Comparison of ENCODE assay signal across 8 cellular contexts in genomic region chr3:137110392-137110996, GRCh38.
DNase-seq lines count a peak whose midpoint lies in the region; ATAC-seq, FAIRE-seq and TF ChIP-seq lines count a peak whose summit lies in the region.

No MANE protein-coding gene starts in this region.

- in situ Hi-C loops in HepG2 (cut with HindIII; ENCODE audit: extremely low pct_ligation_motif_present, low pct_unique_long_range_greater_than_20kb), result no loop called here

- DNase-seq in EH (ENCODE audit: low read depth), result peak; percentile 32
- peak; percentile 25 for DNase-seq in NB4 (ENCODE audit: low read depth)
- DNase-seq in amniotic epithelial cell (ENCODE audit: low read depth), result peak; percentile 24
- peak; percentile 17 for DNase-seq in HepG2 (ENCODE audit: low spot score)
- no peak for DNase-seq in activated T-cell treated with anti-CD3 and anti-CD28 coated beads, Interleukin-2, amount 50 U/mL, for 48 hours

- no peaks in the 10 kb centered on the region for H3K79me2 ChIP-seq in HepG2 (ENCODE audit: insufficient read depth, low read length)

- WGBS in HepG2 (ENCODE audit: low lambda C conversion rate), result 1% methylated on average over 3 of the region's 3 CpGs

- TF ChIP-seq EP300 in HepG2 (IDR thresholded peaks at IDR 0.05; ENCODE audit: low read depth in 2 of 2, low read length in 2 of 2) (no peak), HepG2 (CRISPR knock-in tag; IDR thresholded peaks at IDR 0.05; ENCODE audit: borderline replicate concordance) (no peak)

- H3K4me2 ChIP-seq in HepG2 (ENCODE audit: low read depth, low read length), result no peak overlapping the region

- CTCF ChIA-PET in HepG2 (lab: Yijun Ruan, JAX; ENCODE audit: low intra/inter-chr PET ratio, low total read pairs), result interaction anchor here (0.8 to 1.7 kb wide), 2 partner anchors 836 to 860 kb away, joined by 3 to 4 read pairs; no protein-coding TSS in a partner anchor

- no peaks in the 10 kb centered on the region for H3K9me3 ChIP-seq in HepG2 (ENCODE audit: low read length)

- TF ChIP-seq CTCF in NB4 (IDR thresholded peaks at IDR 0.05; ENCODE audit: low read depth, low read length), result peak; percentile 66
- TF ChIP-seq CTCF in HepG2 (CRISPR knock-in tag; IDR thresholded peaks at IDR 0.05), result peak; percentile 45

- ATAC-seq in GM21367 (IDR thresholded peaks at IDR 0.05; ENCODE audit: unreplicated experiment), result peak; percentile 83
- ATAC-seq in HepG2, result peak; percentile 66
- ATAC-seq in HG02970 (IDR thresholded peaks at IDR 0.05; ENCODE audit: low FRiP score, unreplicated experiment), result no peak
- ATAC-seq in HG02870 (IDR thresholded peaks at IDR 0.05; ENCODE audit: unreplicated experiment), result no peak

- no peak for TF ChIP-seq POLR2A in NB4 (IDR thresholded peaks at IDR 0.05; ENCODE audit: extremely low read depth, insufficient read length)
- no peak for TF ChIP-seq POLR2A in HepG2 (IDR thresholded peaks at IDR 0.05; ENCODE audit: insufficient read depth in 1 of 2, low read depth in 2 of 2, low read length in 2 of 2)

- no peak overlapping the region for H3K9ac ChIP-seq in HepG2 (ENCODE audit: insufficient read depth, low read depth, low read length)

- peak; percentile 56 for FAIRE-seq in HepG2 (lab: Jason Lieb, UNC)

- H3K27ac ChIP-seq in HepG2 (ENCODE audit: extremely low read length, insufficient read depth, low read length), result no peak overlapping the region

- POLR2A ChIA-PET in HepG2 (lab: Yijun Ruan, JAX), result no interaction called here

- H4K20me1 ChIP-seq in HepG2 (ENCODE audit: insufficient read depth, low read length), result no peaks in the 10 kb centered on the region

- H3K27me3 ChIP-seq in HepG2 (ENCODE audit: control insufficient read depth in 1 of 2, insufficient read depth in 2 of 2, low read length in 2 of 2), result no peaks in the 10 kb centered on the region

- no peaks in the 10 kb centered on the region for H3K36me3 ChIP-seq in HepG2 (replicated peaks in 1 of 2; ENCODE audit: control insufficient read depth in 1 of 2, insufficient read depth in 2 of 2, low read length in 2 of 2)

- H3K4me1 ChIP-seq in HepG2 (ENCODE audit: insufficient read depth, low read length), result no peaks in the 10 kb centered on the region

- no TSS peak for BruUV-seq in HepG2 (replicated peaks; lab: Mats Ljungman, UMichigan)

- H3K4me3 ChIP-seq in NB4 (ENCODE audit: low read depth, low read length) (no peak overlapping the region), HepG2 (replicated peaks in 1 of 3; ENCODE audit: insufficient read depth in 1 of 3, low read depth in 2 of 3, low read length in 3 of 3) (no peak overlapping the region)

- no peak overlapping the region for H2AFZ ChIP-seq in HepG2 (ENCODE audit: low read length)

- no peak for TF ChIP-seq RAD21 in HepG2 (CRISPR knock-in tag; IDR thresholded peaks at IDR 0.05)

- intact Hi-C loops in HepG2 (cut with micrococcal nuclease; ENCODE audit: unreplicated experiment), result loop anchor here (2.0 kb wide), 1 partner anchor 582 kb away; no protein-coding TSS in a partner anchor

TF ChIP-seq in HepG2, 621 proteins besides CTCF, POLR2A, EP300 and RAD21:
- no peak for TF ChIP-seq SAFB2 (CRISPR knock-in tag; IDR thresholded peaks at IDR 0.05; ENCODE audit: borderline replicate concordance, low read depth)
- TF ChIP-seq STAG1 (CRISPR knock-in tag; IDR thresholded peaks at IDR 0.05), result peak; percentile 37
TF ChIP-seq in HepG2: peak in this region for 1.

Comparison
In these comparisons a context has a peak if more than half of its experiments do, and no peak if none do; other contexts are left out.
1. DNase-seq: peak in EH (single experiment), NB4 (single experiment), amniotic epithelial cell (single experiment) and HepG2 (single experiment); none in activated T-cell treated with anti-CD3 and anti-CD28 coated beads, Interleukin-2, amount 50 U/mL, for 48 hours (0 of 2).
2. ATAC-seq: peak in GM21367 (single experiment) and HepG2 (single experiment); none in HG02970 (single experiment) and HG02870 (single experiment).